In genomic region chr5:160467555-160468418, GRCh38 we compare ENCODE assay signal across 8 cellular contexts.
A peak's percentile ranks its signal among the peaks of the same experiment; 100 is the strongest.
DNase-seq lines count a peak whose midpoint lies in the region; ATAC-seq lines count a peak whose summit lies in the region.

No MANE protein-coding gene starts in this region.

- peak overlapping the region; percentile 65 for H2AFZ ChIP-seq in ACC112 (ENCODE audit: low read length, unreplicated experiment)

- peak overlapping the region; percentile 81 for H3K27ac ChIP-seq in ACC112 (ENCODE audit: low read depth, low read length)

- peak overlapping the region; percentile 99 for H3K27ac Mint-ChIP-seq in T-helper 2 cell treated with Interferon-gamma antibody and Interleukin-4, amounts not matched to agents 5 μg/mL and 100 μg/mL, for 36 hours

- no peaks in the 10 kb centered on the region for H3K27me3 Mint-ChIP-seq in T-helper 2 cell treated with Interferon-gamma antibody and Interleukin-4, amounts not matched to agents 5 μg/mL and 100 μg/mL, for 36 hours (ENCODE audit: low read depth)

- H3K36me3 ChIP-seq in ACC112 (ENCODE audit: insufficient read depth, low read length) (no peaks in the 10 kb centered on the region), iPS-15b (ENCODE audit: control insufficient read depth, insufficient read depth, low read length) (peaks cover 2% of the 10 kb centered on the region)

- peaks cover 25% of the 10 kb centered on the region for H3K79me2 ChIP-seq in ACC112 (ENCODE audit: control insufficient read depth, insufficient read depth, low read length, unreplicated experiment)

- ATAC-seq in GM18873 (IDR thresholded peaks at IDR 0.05; ENCODE audit: low FRiP score, unreplicated experiment) = peak; percentile 90
- ATAC-seq in HG03135 (IDR thresholded peaks at IDR 0.05; ENCODE audit: unreplicated experiment) = peak; percentile 92

- H3K4me3 Mint-ChIP-seq in T-helper 2 cell treated with Interferon-gamma antibody and Interleukin-4, amounts not matched to agents 5 μg/mL and 100 μg/mL, for 36 hours = peak overlapping the region; percentile 100

- peak overlapping the region; percentile 4 for H3K9ac ChIP-seq in iPS-15b (ENCODE audit: low read depth, low read length)

- peaks cover 32% of the 10 kb centered on the region for H3K36me3 Mint-ChIP-seq in T-helper 2 cell treated with Interferon-gamma antibody and Interleukin-4, amounts not matched to agents 5 μg/mL and 100 μg/mL, for 36 hours (ENCODE audit: low read depth)

- H3K9me3 ChIP-seq in iPS-15b (ENCODE audit: control insufficient read depth, insufficient read depth, low read length) = no peaks in the 10 kb centered on the region

- H3K4me1 Mint-ChIP-seq in T-helper 2 cell treated with Interferon-gamma antibody and Interleukin-4, amounts not matched to agents 5 μg/mL and 100 μg/mL, for 36 hours (ENCODE audit: low read depth) = peaks cover 62% of the 10 kb centered on the region

- H3K4me1 ChIP-seq in ACC112 (ENCODE audit: control insufficient read depth, insufficient read depth, low read length, unreplicated experiment) (peaks cover 57% of the 10 kb centered on the region), iPS-15b (ENCODE audit: control insufficient read depth, insufficient read depth, low read length) (peaks cover 8% of the 10 kb centered on the region)

- H3K27me3 ChIP-seq in ACC112 (ENCODE audit: insufficient read depth, low read length) (no peaks in the 10 kb centered on the region), iPS-15b (ENCODE audit: control insufficient read depth, insufficient read depth, low read length) (no peaks in the 10 kb centered on the region)

- no peaks in the 10 kb centered on the region for H3K9me3 Mint-ChIP-seq in T-helper 2 cell treated with Interferon-gamma antibody and Interleukin-4, amounts not matched to agents 5 μg/mL and 100 μg/mL, for 36 hours

- H3K4me3 ChIP-seq in ACC112 (ENCODE audit: low read depth, low read length) = peak overlapping the region; percentile 76
- peak overlapping the region; percentile 32 for H3K4me3 ChIP-seq in iPS-15b (ENCODE audit: low read depth, low read length)

- peak; percentile 93 for DNase-seq in T-helper 2 cell treated with Interferon-gamma antibody and Interleukin-4, amounts not matched to agents 5 μg/mL and 100 μg/mL, for 36 hours (ENCODE audit: low spot score)
- DNase-seq in amygdala (lab: John Stamatoyannopoulos, UW) = peak in 38 of 56 donors; percentile 1 to 52 (median 12)
- peak; percentile 30 to 60 for DNase-seq in stimulated activated CD4-positive, alpha-beta T cell treated with anti-CD3 and anti-CD28 coated beads, Interleukin-1b, Interleukin-23, amount 100 ng/mL, for 1 hour (ENCODE audit: low read depth in 2 of 2)
- DNase-seq in NCI-H1048 (lab: John Stamatoyannopoulos, UW) = no peak
